22 cellular contexts compared by ENCODE assay signal in the genomic region with DNA sequence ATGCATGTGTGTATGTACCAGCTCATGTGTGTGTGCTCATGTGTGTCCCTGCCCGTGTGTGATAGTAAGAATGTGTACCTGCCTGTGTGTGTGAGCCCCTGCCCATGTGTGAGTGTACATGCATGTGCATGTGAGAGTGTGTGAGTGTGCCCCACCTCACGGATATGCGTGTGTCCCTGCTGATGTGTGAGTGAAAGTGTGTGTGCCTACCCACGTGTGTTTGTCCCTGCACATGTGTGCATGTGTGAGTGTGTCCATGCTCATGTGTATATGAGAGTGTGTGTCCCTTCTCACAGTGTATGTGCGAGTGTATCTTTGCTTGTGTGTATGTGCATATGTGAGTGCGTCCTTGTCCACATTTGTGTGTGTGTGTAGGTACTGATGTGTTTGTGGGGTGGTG.
DNase-seq lines count a peak whose midpoint lies in the region; ATAC-seq, FAIRE-seq and TF ChIP-seq lines count a peak whose summit lies in the region.
"Had no signal": no experiment of that assay in that cellular context is flagged by ENCODE, and none has a peak within 500 bp of the region (broad histone marks: within the 10 kb centered on the region; RNA-seq: fewer than 3 reads in every experiment).

No MANE protein-coding gene starts in this region.

- H3K4me3 Mint-ChIP-seq in natural killer cell treated with Interleukin-12 subunit alpha and Interleukin-12 subunit beta and Interleukin-15 and Interleukin-18, amount 100 ng/mL, for 72 hours = no peak overlapping the region
- H3K4me3 Mint-ChIP-seq in natural killer cell = no peak overlapping the region
- H3K4me3 Mint-ChIP-seq: CD4-positive, CD25-positive, alpha-beta regulatory T cell; CD8-positive, alpha-beta memory T cell; HFFc6 had no signal

- no peak overlapping the region for H2AK5ac ChIP-seq in trophoblast cell (ENCODE audit: low read length)

- H3K14ac ChIP-seq in trophoblast cell (ENCODE audit: low read length) = no peak overlapping the region

- H3K27ac Mint-ChIP-seq in natural killer cell treated with Interleukin-12 subunit alpha and Interleukin-12 subunit beta and Interleukin-15 and Interleukin-18, amount 100 ng/mL, for 72 hours = no peak overlapping the region
- H3K27ac Mint-ChIP-seq in natural killer cell = no peak overlapping the region
- H3K27ac Mint-ChIP-seq: CD4-positive, CD25-positive, alpha-beta regulatory T cell; CD8-positive, alpha-beta memory T cell; HFFc6 had no signal

- H3K23ac ChIP-seq in trophoblast cell (ENCODE audit: low read length) = no peak overlapping the region

- no peak for TF ChIP-seq CTCF in natural killer cell (IDR thresholded peaks at IDR 0.05)
- no peak for TF ChIP-seq CTCF in kidney (IDR thresholded peaks at IDR 0.05; ENCODE audit: borderline replicate concordance, extremely low read depth, insufficient read depth)

- no peak for DNase-seq in natural killer cell treated with Interleukin-12 subunit alpha and Interleukin-12 subunit beta and Interleukin-15 and Interleukin-18, amount 100 ng/mL, for 72 hours (ENCODE audit: low spot score)
- no peak for DNase-seq in natural killer cell
- DNase-seq in kidney = peak; percentile 4
- DNase-seq in trophoblast cell = no peak
- DNase-seq in G401 (ENCODE audit: low spot score) = no peak
- DNase-seq in SW480 (ENCODE audit: low spot score) = no peak
- DNase-seq in NOMO-1 treated with dmso at 0.1 percent for 144 hours (lab: John Stamatoyannopoulos, UW; ENCODE audit: unreplicated experiment) = no peak
- DNase-seq: 8988T; CD4-positive, CD25-positive, alpha-beta regulatory T cell; CD8-positive, alpha-beta memory T cell; COR-L47; DMS 273 treated with DMSO at 0.1 percent for 48 hours; DMS53; DND-41; EL; GM23248; HFFc6 had no signal

- H3K27ac ChIP-seq in kidney (ENCODE audit: low read depth in 2 of 2, low read length in 2 of 2) (no peak overlapping the region), trophoblast cell (ENCODE audit: low read depth, low read length) (no peak overlapping the region)
- H3K27ac ChIP-seq: GM23248 had no signal

- no peak overlapping the region for H3K4me2 ChIP-seq in trophoblast cell (ENCODE audit: low read length)

- no peak for FAIRE-seq in kidney (lab: Jason Lieb, UNC)
- FAIRE-seq: G401.6, GM12891, GM19239, H54 had no signal

- no peaks in the 10 kb centered on the region for H3K9me3 ChIP-seq in kidney (ENCODE audit: control insufficient read depth in 1 of 2, low read length in 2 of 2)
- H3K9me3 ChIP-seq in trophoblast cell (ENCODE audit: insufficient read depth, low read depth, low read length) = no peaks in the 10 kb centered on the region

- H3K36me3 ChIP-seq in kidney (ENCODE audit: control insufficient read depth in 1 of 2, insufficient read depth in 2 of 2, low read length in 2 of 2) (no peaks in the 10 kb centered on the region), trophoblast cell (ENCODE audit: control insufficient read depth in 1 of 2, insufficient read depth in 2 of 2, low read length in 2 of 2) (no peaks in the 10 kb centered on the region)

- H3K9me3 Mint-ChIP-seq in natural killer cell treated with Interleukin-12 subunit alpha and Interleukin-12 subunit beta and Interleukin-15 and Interleukin-18, amount 100 ng/mL, for 72 hours = no peaks in the 10 kb centered on the region
- H3K9me3 Mint-ChIP-seq in natural killer cell = no peaks in the 10 kb centered on the region
- H3K9me3 Mint-ChIP-seq: CD4-positive, CD25-positive, alpha-beta regulatory T cell; CD8-positive, alpha-beta memory T cell; HFFc6 had no signal

- H3K4me1 Mint-ChIP-seq in natural killer cell treated with Interleukin-12 subunit alpha and Interleukin-12 subunit beta and Interleukin-15 and Interleukin-18, amount 100 ng/mL, for 72 hours (ENCODE audit: low read depth in 2 of 2) = no peaks in the 10 kb centered on the region
- H3K4me1 Mint-ChIP-seq in natural killer cell = no peaks in the 10 kb centered on the region
- H3K4me1 Mint-ChIP-seq: CD4-positive, CD25-positive, alpha-beta regulatory T cell; CD8-positive, alpha-beta memory T cell had no signal

- no peak overlapping the region for H4K91ac ChIP-seq in trophoblast cell (ENCODE audit: low read depth, low read length)

- no peak overlapping the region for H2BK12ac ChIP-seq in trophoblast cell (ENCODE audit: low read length)

- no peak overlapping the region for H4K12ac ChIP-seq in trophoblast cell (ENCODE audit: low read depth, low read length)

- in situ Hi-C loops in G401 (cut with HindIII; ENCODE audit: low sequenced_read_pairs) = no loop called here

- no peak overlapping the region for H2BK120ac ChIP-seq in trophoblast cell (ENCODE audit: insufficient read depth, low read length, poor library complexity)

- no peak overlapping the region for H3K4me3 ChIP-seq in kidney (ENCODE audit: low read length in 2 of 2)
- peak overlapping the region; percentile 41 for H3K4me3 ChIP-seq in trophoblast cell (ENCODE audit: low read depth, low read length)
- H3K4me3 ChIP-seq: GM23248 had no signal

- H3K27me3 ChIP-seq in trophoblast cell (ENCODE audit: insufficient read depth, low read length) = no peaks in the 10 kb centered on the region

- ATAC-seq in natural killer cell treated with Interleukin-12 subunit alpha and Interleukin-12 subunit beta and Interleukin-15 and Interleukin-18, amount 100 ng/mL, for 72 hours = peak; percentile 5 to 19
- ATAC-seq in natural killer cell = no peak
- ATAC-seq: HCT116 had no signal

- no peaks in the 10 kb centered on the region for H3K79me2 ChIP-seq in trophoblast cell (ENCODE audit: control insufficient read depth, insufficient read depth, low read length, poor library complexity)

- no peaks in the 10 kb centered on the region for H3K79me1 ChIP-seq in trophoblast cell (ENCODE audit: low read length)

- H3K4me1 ChIP-seq in kidney (ENCODE audit: control insufficient read depth in 1 of 2, insufficient read depth in 1 of 2, low read depth in 1 of 2, low read length in 2 of 2) (no peaks in the 10 kb centered on the region), trophoblast cell (ENCODE audit: control insufficient read depth in 1 of 2, insufficient read depth in 2 of 2, low read length in 2 of 2) (peaks cover 0 to 3% of the 10 kb centered on the region in 2 experiments)

- peaks cover 0 to under 1% of the 10 kb centered on the region in 2 donors for H3K27me3 Mint-ChIP-seq in natural killer cell treated with Interleukin-12 subunit alpha and Interleukin-12 subunit beta and Interleukin-15 and Interleukin-18, amount 100 ng/mL, for 72 hours
- peaks cover 0 to 2% of the 10 kb centered on the region in 2 donors for H3K27me3 Mint-ChIP-seq in natural killer cell (ENCODE audit: low read depth in 2 of 2)
- H3K27me3 Mint-ChIP-seq: CD4-positive, CD25-positive, alpha-beta regulatory T cell had no signal

- WGBS in trophoblast cell (ENCODE audit: extremely low coverage, insufficient coverage, insufficient read length) = no CpG with 5 or more reads among the region's 6 CpGs

- H3K9ac ChIP-seq in kidney (ENCODE audit: low read length in 2 of 2) (no peak overlapping the region), trophoblast cell (ENCODE audit: low read length) (no peak overlapping the region)
- H3K9ac ChIP-seq: GM23248 had no signal

- H2AFZ ChIP-seq in trophoblast cell (ENCODE audit: insufficient read depth, low read length, poor library complexity) = no peak overlapping the region
- H2AFZ ChIP-seq: GM23248 had no signal

- H3K18ac ChIP-seq in trophoblast cell (ENCODE audit: low read length) = no peak overlapping the region

- H4K8ac ChIP-seq in trophoblast cell (ENCODE audit: low read depth, low read length) = no peak overlapping the region

- H3K4ac ChIP-seq in trophoblast cell (ENCODE audit: low read depth, low read length) = no peak overlapping the region

- H2BK5ac ChIP-seq in trophoblast cell (ENCODE audit: low read depth, low read length, poor library complexity) = no peak overlapping the region

- intact Hi-C loops in natural killer cell (cut with micrococcal nuclease) = no loop called here
- intact Hi-C loops in kidney (cut with DNase I) = no loop called here

- no peaks in the 10 kb centered on the region for H3K36me3 Mint-ChIP-seq in natural killer cell treated with Interleukin-12 subunit alpha and Interleukin-12 subunit beta and Interleukin-15 and Interleukin-18, amount 100 ng/mL, for 72 hours
- H3K36me3 Mint-ChIP-seq in natural killer cell = no peaks in the 10 kb centered on the region
- H3K36me3 Mint-ChIP-seq: CD4-positive, CD25-positive, alpha-beta regulatory T cell; CD8-positive, alpha-beta memory T cell had no signal

Comparison
In these comparisons a context has a peak if more than half of its experiments do, and no peak if none do; other contexts are left out.
1. ATAC-seq: peak in natural killer cell treated with Interleukin-12 subunit alpha and Interleukin-12 subunit beta and Interleukin-15 and Interleukin-18, amount 100 ng/mL, for 72 hours (2 of 2); none in natural killer cell (0 of 3).